ENCODE assay signal across 8 cellular contexts in genomic region chr18:63339920-63340484, GRCh38. TPM values are rescaled to one million over a fixed set of nuclear protein-coding genes. Genes with fewer than 3 reads are reported as not detected.
DNase-seq lines count a peak whose midpoint lies in the region; ATAC-seq, FAIRE-seq and TF ChIP-seq lines count a peak whose summit lies in the region.

No MANE protein-coding gene starts in this region.

- H4K5ac ChIP-seq in IMR-90 (ENCODE audit: low read depth, low read length) = no peak overlapping the region

- no peak overlapping the region for H2AK5ac ChIP-seq in IMR-90 (ENCODE audit: low read depth, low read length)

- H3K27ac Mint-ChIP-seq in naive thymus-derived CD8-positive, alpha-beta T cell = peak overlapping the region in 2 of 10 donors; percentile 43 to 54

- H3K4me1 Mint-ChIP-seq in naive thymus-derived CD8-positive, alpha-beta T cell = peaks cover 0 to 6% (median 0%) of the 10 kb centered on the region in 4 donors

- no peak overlapping the region for H3K4me3 ChIP-seq in IMR-90 (ENCODE audit: insufficient read depth, low read depth, low read length)

- no peaks in the 10 kb centered on the region for H3K27me3 ChIP-seq in IMR-90 (ENCODE audit: control insufficient read depth, insufficient read depth, low read length)

- H3K9me1 ChIP-seq in IMR-90 (ENCODE audit: insufficient read depth, low read length) = 0 out of 2 replicates have a peak, but pooled peaks cover 4% of the 10 kb centered on the region

- H3K27me3 Mint-ChIP-seq in naive thymus-derived CD8-positive, alpha-beta T cell = no peaks in the 10 kb centered on the region

- H3K36me3 ChIP-seq in IMR-90 (ENCODE audit: control insufficient read depth, insufficient read depth, low read length) = peaks cover 36% of the 10 kb centered on the region

- H3K9me3 Mint-ChIP-seq in naive thymus-derived CD8-positive, alpha-beta T cell = no peaks in the 10 kb centered on the region

- peak; percentile 52 for TF ChIP-seq RAD21 in IMR-90 (IDR thresholded peaks at IDR 0.05; ENCODE audit: low read length)

- H3K36me3 Mint-ChIP-seq in naive thymus-derived CD8-positive, alpha-beta T cell = peaks cover 4 to 82% (median 26%) of the 10 kb centered on the region in 3 donors

- H3K4ac ChIP-seq in IMR-90 (ENCODE audit: low read depth, low read length) = no peak overlapping the region

- H3K27ac ChIP-seq in IMR-90 (ENCODE audit: insufficient read depth, low read length) = no peak overlapping the region

- dilution Hi-C loops in IMR-90 (cut with HindIII; ENCODE audit: low sequenced_read_pairs, unreplicated experiment) = no loop called here

- no peaks in the 10 kb centered on the region for H3K9me3 ChIP-seq in IMR-90 (ENCODE audit: control insufficient read depth, insufficient read depth, low read length)

- H3K4me1 ChIP-seq in IMR-90 (ENCODE audit: control insufficient read depth, insufficient read depth, low read length) = peaks cover 6% of the 10 kb centered on the region

- H3K79me1 ChIP-seq in IMR-90 (ENCODE audit: low read depth in 1 of 2, low read length in 2 of 2) = peaks cover 15 to 21% of the 10 kb centered on the region in 2 experiments

- H3K23ac ChIP-seq in IMR-90 (ENCODE audit: low read depth, low read length) = no peak overlapping the region

- no peak for FAIRE-seq in RCC 7860 (lab: Jason Lieb, UNC)

- H2BK15ac ChIP-seq in IMR-90 (ENCODE audit: low read depth, low read length) = no peak overlapping the region

- no peak overlapping the region for H4K91ac ChIP-seq in IMR-90 (ENCODE audit: insufficient read depth, low read depth, low read length)

- H3K4me3 Mint-ChIP-seq in naive thymus-derived CD8-positive, alpha-beta T cell = no peak overlapping the region

- in situ Hi-C loops in IMR-90 (cut with MboI; ENCODE audit: low sequenced_read_pairs) = no loop called here

- peak; percentile 54 for TF ChIP-seq CTCF in IMR-90 (conservative IDR thresholded peaks at IDR 0.05; ENCODE audit: low read depth, low read length)

- H3K56ac ChIP-seq in IMR-90 (ENCODE audit: extremely low read depth, insufficient read depth, low read length) = no peak overlapping the region

- no peak overlapping the region for H2AFZ ChIP-seq in IMR-90 (replicated peaks; ENCODE audit: low read length, poor library complexity)

- no peak for ATAC-seq in IMR-90 (ENCODE audit: low read depth)
- peak; percentile 62; the same call in 2 of the 3 replicates for ATAC-seq in SK-N-SH treated with all-trans-retinoic acid at 6 μM for 48 hours
- ATAC-seq in naive thymus-derived CD8-positive, alpha-beta T cell = peak; percentile 82 to 85
- no peak for ATAC-seq in HG03439 (IDR thresholded peaks at IDR 0.05; ENCODE audit: unreplicated experiment)

- peak; percentile 38 for DNase-seq in ELF-1 (ENCODE audit: low read depth, low spot score)
- DNase-seq in IMR-90 = peak; percentile 41
- peak; percentile 60 for DNase-seq in dermis blood vessel endothelial cell
- peak; percentile 22 to 71 (median 48) for DNase-seq in naive thymus-derived CD8-positive, alpha-beta T cell
- DNase-seq in SW480 (ENCODE audit: low spot score) = no peak
- DNase-seq in RCC 7860 (ENCODE audit: low spot score) = no peak

- no peak overlapping the region for H2BK20ac ChIP-seq in IMR-90 (ENCODE audit: low read depth, low read length)

- no peak overlapping the region for H3K4me2 ChIP-seq in IMR-90 (ENCODE audit: low read depth, low read length)

- H2AK9ac ChIP-seq in IMR-90 (replicated peaks; ENCODE audit: low read depth, low read length, poor library complexity) = no peak overlapping the region

- intact Hi-C loops in IMR-90 (cut with micrococcal nuclease) = no loop called here

- H4K8ac ChIP-seq in IMR-90 (ENCODE audit: low read depth in 2 of 2, low read length in 2 of 2) = no peak overlapping the region

- H2BK120ac ChIP-seq in IMR-90 (ENCODE audit: low read depth, low read length) = no peak overlapping the region

- CTCF ChIA-PET in IMR-90 (lab: Yijun Ruan, JAX) = interaction anchor here (0.7 to 2.4 kb wide), 6 partner anchors 9 to 324 kb away, joined by 3 to 6 read pairs (median 3); no protein-coding TSS in a partner anchor

- H4K20me1 ChIP-seq in IMR-90 (ENCODE audit: insufficient read depth, low read length) = no peaks in the 10 kb centered on the region

- no peak overlapping the region for H3K18ac ChIP-seq in IMR-90 (ENCODE audit: low read depth, low read length)

- POLR2A ChIA-PET in IMR-90 (lab: Charles Lee; ENCODE audit: unreplicated experiment) = no interaction called here
- POLR2A ChIA-PET in naive thymus-derived CD8-positive, alpha-beta T cell (lab: Charles Lee) = interaction anchor here (0.7 kb wide), 1 partner anchor 323 kb away, joined by 3 read pairs; no protein-coding TSS in a partner anchor

- TF ChIP-seq POLR2A in IMR-90 (IDR thresholded peaks at IDR 0.05; ENCODE audit: low read depth, low read length) = no peak

- no peak overlapping the region for H3K9ac ChIP-seq in IMR-90 (ENCODE audit: low read depth, low read length)

- H2BK5ac ChIP-seq in IMR-90 (ENCODE audit: low read depth, low read length, poor library complexity, severe bottlenecking) = no peak overlapping the region

- H3K14ac ChIP-seq in IMR-90 (replicated peaks; ENCODE audit: low read depth, low read length) = no peak overlapping the region

- BruUV-seq in IMR-90 (replicated peaks; lab: Mats Ljungman, UMichigan) = no TSS peak

- 0% methylated on average over 1 of the region's 4 CpGs; no CpG with 5 or more reads in 1 of the 2 experiments for WGBS in IMR-90 (ENCODE audit: extremely low coverage in 2 of 2, insufficient read length in 1 of 2), 2 experiments

TF ChIP-seq in IMR-90, 13 proteins besides CTCF, POLR2A, EP300 and RAD21:
- TF ChIP-seq USF2 (IDR thresholded peaks at IDR 0.05; ENCODE audit: low read depth, low read length) (no peak), MAZ (IDR thresholded peaks at IDR 0.05; ENCODE audit: borderline replicate concordance, low read depth, low read length) (no peak), CEBPB (IDR thresholded peaks at IDR 0.05; ENCODE audit: low read depth, low read length) (no peak), NFE2L2 (IDR thresholded peaks at IDR 0.05; ENCODE audit: low read depth, low read length) (no peak), MAFK (IDR thresholded peaks at IDR 0.05; ENCODE audit: low read depth, low read length) (no peak), FOS (IDR thresholded peaks at IDR 0.05; ENCODE audit: low read depth, low read length) (no peak), SMC3 (IDR thresholded peaks at IDR 0.05; ENCODE audit: low read depth, low read length) (peak; percentile 36; the same call in 1 of the 2 replicates)

TF ChIP-seq in SK-N-SH treated with all-trans-retinoic acid at 6 μM for 48 hours, 23 proteins besides CTCF, POLR2A, EP300 and RAD21 (continues in another document):
- TF ChIP-seq ZFP30 (CRISPR knock-in tag; IDR thresholded peaks at IDR 0.05) (no peak), BACH2 (CRISPR knock-in tag; IDR thresholded peaks at IDR 0.05; ENCODE audit: borderline replicate concordance) (no peak), ESRRG (CRISPR knock-in tag; IDR thresholded peaks at IDR 0.05) (no peak), CSRNP3 (CRISPR knock-in tag; IDR thresholded peaks at IDR 0.05) (no peak), TOX (CRISPR knock-in tag; IDR thresholded peaks at IDR 0.05; ENCODE audit: borderline replicate concordance) (no peak), PPARA (CRISPR knock-in tag; IDR thresholded peaks at IDR 0.05; ENCODE audit: borderline replicate concordance) (no peak), SNAI2 (CRISPR knock-in tag; IDR thresholded peaks at IDR 0.05) (no peak), PATZ1 (CRISPR knock-in tag; IDR thresholded peaks at IDR 0.05; ENCODE audit: borderline replicate concordance) (no peak), ZNF70 (CRISPR knock-in tag; IDR thresholded peaks at IDR 0.05) (no peak), ZFP3 (CRISPR knock-in tag; IDR thresholded peaks at IDR 0.05) (no peak)

RNA-seq across cellular contexts. Expression of gene BCL2, which starts 20.4 kb away (rescaled TPM):
- total RNA-seq in IMR-90 (2012; rRNA removed) (0.54 and 0.56 TPM in 2 replicates), dermis blood vessel endothelial cell (0.88 and 1.4 TPM in 2 replicates)
- polyA plus RNA-seq in IMR-90 (2012; rRNA removed) = 0.24 and 0.33 TPM in 2 replicates
- 0.14 and 0.19 TPM in 2 replicates for polyA plus RNA-seq in IMR-90 (2012; cell fraction: cytosol; rRNA removed)
- 0.11 and 0.15 TPM in 2 replicates for polyA plus RNA-seq in IMR-90 (2012; cell fraction: nucleus; rRNA removed; ENCODE audit: low replicate concordance)
- 10 to 100 TPM; 32.9 to 33.1 TPM for total RNA-seq in naive thymus-derived CD8-positive, alpha-beta T cell
- polyA plus RNA-seq in naive thymus-derived CD8-positive, alpha-beta T cell = 10 to 100 TPM; 24.3 to 40.2 (median 31.3) TPM

RNA-seq across cellular contexts. Expression of gene KDSR, which starts 27.0 kb away (rescaled TPM):
- total RNA-seq in IMR-90 (2012; rRNA removed) = 21.5 and 23.3 TPM in 2 replicates
- polyA plus RNA-seq in IMR-90 (2012; rRNA removed) = 19.3 and 21.9 TPM in 2 replicates
- polyA plus RNA-seq in IMR-90 (2012; cell fraction: cytosol; rRNA removed) = 13.9 and 41.4 TPM in 2 replicates
- 8.6 and 22.4 TPM in 2 replicates for polyA plus RNA-seq in IMR-90 (2012; cell fraction: nucleus; rRNA removed; ENCODE audit: low replicate concordance)
- 26.5 and 34.9 TPM in 2 replicates for total RNA-seq in dermis blood vessel endothelial cell
- total RNA-seq in naive thymus-derived CD8-positive, alpha-beta T cell = 10 to 100 TPM; 49.1 to 50.6 TPM
- polyA plus RNA-seq in naive thymus-derived CD8-positive, alpha-beta T cell = 10 to 100 TPM; 55.9 to 66.9 (median 65.4) TPM

Comparison
In these comparisons a context has a peak if more than half of its experiments do, and no peak if none do; other contexts are left out.
1. DNase-seq: peak in ELF-1 (single experiment), IMR-90 (single experiment), dermis blood vessel endothelial cell (single experiment) and naive thymus-derived CD8-positive, alpha-beta T cell (10 of 10); none in SW480 (single experiment) and RCC 7860 (single experiment).
2. ATAC-seq: peak in SK-N-SH treated with all-trans-retinoic acid at 6 μM for 48 hours (single experiment) and naive thymus-derived CD8-positive, alpha-beta T cell (2 of 2); none in IMR-90 (single experiment) and HG03439 (single experiment).
3. RNA of gene BCL2, which starts 20.4 kb away (total RNA-seq): 32.9 to 33.1 TPM in naive thymus-derived CD8-positive, alpha-beta T cell; 0.88 to 1.4 TPM in dermis blood vessel endothelial cell and 0.54 to 0.56 TPM in IMR-90; every median in the first group is over 10 times any median in the second.